ENCODE assay signal across 17 cellular contexts in genomic region chr19:13634658-13635057, GRCh38.
DNase-seq lines count a peak whose midpoint lies in the region; ATAC-seq and TF ChIP-seq lines count a peak whose summit lies in the region.
"Had no signal": no experiment of that assay in that cellular context is flagged by ENCODE, and none has a peak within 500 bp of the region (broad histone marks: within the 10 kb centered on the region; RNA-seq: fewer than 3 reads in every experiment).

No MANE protein-coding gene starts in this region.

- intact Hi-C loops in IMR-90 (cut with micrococcal nuclease) (no loop called here), left cardiac atrium (cut with DNase I) (no loop called here)

- no peak overlapping the region for H2BK15ac ChIP-seq in IMR-90 (ENCODE audit: low read depth, low read length)

- BruUV-seq in IMR-90 (replicated peaks; lab: Mats Ljungman, UMichigan): no TSS peak

- peaks cover 14% of the 10 kb centered on the region for H3K9me3 Mint-ChIP-seq in glutamatergic neuron (ENCODE audit: unreplicated experiment)
- H3K9me3 Mint-ChIP-seq: CD8-positive, alpha-beta T cell had no signal

- no peak for ATAC-seq in IMR-90 (ENCODE audit: low read depth)
- no peak for ATAC-seq in left cardiac atrium
- ATAC-seq: A549; CD8-positive, alpha-beta T cell had no signal

- CTCF ChIA-PET in IMR-90 (lab: Yijun Ruan, JAX): no interaction called here

- no peak overlapping the region for H2BK20ac ChIP-seq in IMR-90 (ENCODE audit: low read depth, low read length)

- no peak overlapping the region for H4K5ac ChIP-seq in IMR-90 (ENCODE audit: low read depth, low read length)

- H3K27ac ChIP-seq in IMR-90 (ENCODE audit: insufficient read depth, low read length): no peak overlapping the region
- H3K27ac ChIP-seq: 22Rv1; A549; BLaER1 treated with 17β-estradiol and CSF1 and Interleukin-3, amounts not matched to agents 10 nM and 100 nM; C4-2B had no signal

- H3K27me3 ChIP-seq in IMR-90 (ENCODE audit: control insufficient read depth, insufficient read depth, low read length): no peaks in the 10 kb centered on the region
- H3K27me3 ChIP-seq: BLaER1 treated with 17β-estradiol and CSF1 and Interleukin-3, amounts not matched to agents 10 nM and 100 nM had no signal

- no peak overlapping the region for H2AK9ac ChIP-seq in IMR-90 (replicated peaks; ENCODE audit: low read depth, low read length, poor library complexity)

- H3K4me3 ChIP-seq in IMR-90 (ENCODE audit: insufficient read depth, low read depth, low read length): no peak overlapping the region
- H3K4me3 ChIP-seq: A549; BLaER1 treated with 17β-estradiol and CSF1 and Interleukin-3, amounts not matched to agents 10 nM and 100 nM had no signal

- peaks cover 16% of the 10 kb centered on the region for H3K27me3 Mint-ChIP-seq in glutamatergic neuron (ENCODE audit: unreplicated experiment)

- H3K56ac ChIP-seq in IMR-90 (ENCODE audit: extremely low read depth, insufficient read depth, low read length): no peak overlapping the region

- no peaks in the 10 kb centered on the region for H4K20me1 ChIP-seq in IMR-90 (ENCODE audit: insufficient read depth, low read length)
- H4K20me1 ChIP-seq: BLaER1 treated with 17β-estradiol and CSF1 and Interleukin-3, amounts not matched to agents 10 nM and 100 nM had no signal

- H3K4me3 Mint-ChIP-seq in glutamatergic neuron (ENCODE audit: unreplicated experiment): no peak overlapping the region
- H3K4me3 Mint-ChIP-seq: B cell; CD4-positive, alpha-beta T cell; CD8-positive, alpha-beta T cell had no signal

- peaks cover 8% of the 10 kb centered on the region for H3K4me1 ChIP-seq in IMR-90 (ENCODE audit: control insufficient read depth, insufficient read depth, low read length)
- H3K4me1 ChIP-seq: Caco-2 had no signal

- no peak for TF ChIP-seq POLR2A in IMR-90 (IDR thresholded peaks at IDR 0.05; ENCODE audit: low read depth, low read length)

- no peaks in the 10 kb centered on the region for H3K36me3 ChIP-seq in IMR-90 (ENCODE audit: control insufficient read depth, insufficient read depth, low read length)
- H3K36me3 ChIP-seq: BLaER1 treated with 17β-estradiol and CSF1 and Interleukin-3, amounts not matched to agents 10 nM and 100 nM had no signal

- no peak overlapping the region for H4K91ac ChIP-seq in IMR-90 (ENCODE audit: insufficient read depth, low read depth, low read length)

- H2BK120ac ChIP-seq in IMR-90 (ENCODE audit: low read depth, low read length): no peak overlapping the region

- no peak overlapping the region for H2BK5ac ChIP-seq in IMR-90 (ENCODE audit: low read depth, low read length, poor library complexity, severe bottlenecking)

- no peak overlapping the region for H2AK5ac ChIP-seq in IMR-90 (ENCODE audit: low read depth, low read length)

- H4K8ac ChIP-seq in IMR-90 (ENCODE audit: low read depth in 2 of 2, low read length in 2 of 2): no peak overlapping the region

- POLR2A ChIA-PET in IMR-90 (lab: Charles Lee; ENCODE audit: unreplicated experiment): no interaction called here

- peaks cover 4% of the 10 kb centered on the region; the same call in 1 of the 2 replicates for H3K9me1 ChIP-seq in IMR-90 (ENCODE audit: insufficient read depth, low read length)

- in situ Hi-C loops in IMR-90 (cut with MboI; ENCODE audit: low sequenced_read_pairs): no loop called here

- no peak overlapping the region for H3K14ac ChIP-seq in IMR-90 (replicated peaks; ENCODE audit: low read depth, low read length)

- peak; percentile 0 for DNase-seq in activated effector memory CD4-positive, alpha-beta T cell treated with anti-CD3 and anti-CD28 coated beads, Interleukin-2, amount 50 U/mL, for 16 hours
- no peak for DNase-seq in activated effector memory CD4-positive, alpha-beta T cell treated with Interleukin-2 at 50 U/mL for 16 hours
- DNase-seq in IMR-90 (no peak), glutamatergic neuron (no peak), left cardiac atrium (no peak), NCI-H2107 (lab: John Stamatoyannopoulos, UW) (no peak)
- DNase-seq: AML-193; Caco-2; Calu3; CD4-positive, alpha-beta T cell; CD8-positive, alpha-beta T cell; GF-D8 had no signal

- H3K4me2 ChIP-seq in IMR-90 (ENCODE audit: low read depth, low read length): no peak overlapping the region
- H3K4me2 ChIP-seq: A549; BLaER1 treated with 17β-estradiol and CSF1 and Interleukin-3, amounts not matched to agents 10 nM and 100 nM had no signal

- no peak overlapping the region for H3K9ac ChIP-seq in IMR-90 (ENCODE audit: low read depth, low read length)
- H3K9ac ChIP-seq: BLaER1 treated with 17β-estradiol and CSF1 and Interleukin-3, amounts not matched to agents 10 nM and 100 nM had no signal

- peaks cover 6% of the 10 kb centered on the region for H3K36me3 Mint-ChIP-seq in glutamatergic neuron (ENCODE audit: unreplicated experiment)
- H3K36me3 Mint-ChIP-seq: CD8-positive, alpha-beta T cell had no signal

- H3K18ac ChIP-seq in IMR-90 (ENCODE audit: low read depth, low read length): no peak overlapping the region

- dilution Hi-C loops in IMR-90 (cut with HindIII; ENCODE audit: low sequenced_read_pairs, unreplicated experiment): no loop called here

- TF ChIP-seq CTCF in IMR-90 (conservative IDR thresholded peaks at IDR 0.05; ENCODE audit: low read depth, low read length): no peak
- TF ChIP-seq CTCF in glutamatergic neuron (IDR thresholded peaks at IDR 0.05; ENCODE audit: partially characterized antibody, unreplicated experiment): no peak

- peaks cover 9% of the 10 kb centered on the region for H3K9me3 ChIP-seq in IMR-90 (ENCODE audit: control insufficient read depth, insufficient read depth, low read length)
- H3K9me3 ChIP-seq: Caco-2 had no signal

- WGBS in IMR-90 (ENCODE audit: extremely low coverage in 2 of 2, insufficient read length in 1 of 2), 2 experiments: 31% methylated on average over 2 of the region's 6 CpGs; no CpG with 5 or more reads in 1 of the 2 experiments

- TF ChIP-seq RAD21 in IMR-90 (IDR thresholded peaks at IDR 0.05; ENCODE audit: low read length): no peak

- H3K79me1 ChIP-seq in IMR-90 (ENCODE audit: low read depth in 1 of 2, low read length in 2 of 2): no peaks in the 10 kb centered on the region; a peak in 1 of 4 replicates

- H3K4ac ChIP-seq in IMR-90 (ENCODE audit: low read depth, low read length): peak overlapping the region; percentile 4; the same call in 1 of the 2 replicates

- no peak overlapping the region for H2AFZ ChIP-seq in IMR-90 (replicated peaks; ENCODE audit: low read length, poor library complexity)

- peaks cover 16% of the 10 kb centered on the region for H3K4me1 Mint-ChIP-seq in glutamatergic neuron (ENCODE audit: low read depth, unreplicated experiment)

- no peak overlapping the region for H3K23ac ChIP-seq in IMR-90 (ENCODE audit: low read depth, low read length)

- peak overlapping the region; percentile 11 for H3K27ac Mint-ChIP-seq in glutamatergic neuron (ENCODE audit: unreplicated experiment)
- H3K27ac Mint-ChIP-seq: B cell; CD4-positive, alpha-beta T cell; CD8-positive, alpha-beta T cell had no signal

TF ChIP-seq in IMR-90, 13 proteins besides CTCF, POLR2A, EP300 and RAD21:
- TF ChIP-seq CHD1 (IDR thresholded peaks at IDR 0.05; ENCODE audit: low read depth, low read length) (no peak), CEBPB (IDR thresholded peaks at IDR 0.05; ENCODE audit: low read depth, low read length) (no peak), ELK1 (IDR thresholded peaks at IDR 0.05; ENCODE audit: borderline replicate concordance, low read depth, low read length) (no peak), MAFK (IDR thresholded peaks at IDR 0.05; ENCODE audit: low read depth, low read length) (no peak), SMC3 (IDR thresholded peaks at IDR 0.05; ENCODE audit: low read depth, low read length) (no peak), RCOR1 (IDR thresholded peaks at IDR 0.05; ENCODE audit: insufficient replicate concordance, low read length) (no peak), BHLHE40 (IDR thresholded peaks at IDR 0.05; ENCODE audit: low read depth, low read length) (no peak), RFX5 (IDR thresholded peaks at IDR 0.05; ENCODE audit: low read depth, low read length) (no peak), MAZ (IDR thresholded peaks at IDR 0.05; ENCODE audit: borderline replicate concordance, low read depth, low read length) (no peak), NFE2L2 (IDR thresholded peaks at IDR 0.05; ENCODE audit: low read depth, low read length) (no peak), FOS (IDR thresholded peaks at IDR 0.05; ENCODE audit: low read depth, low read length) (no peak), MXI1 (IDR thresholded peaks at IDR 0.05; ENCODE audit: borderline replicate concordance, low read depth, low read length) (no peak)
- TF ChIP-seq, protein P1, sequence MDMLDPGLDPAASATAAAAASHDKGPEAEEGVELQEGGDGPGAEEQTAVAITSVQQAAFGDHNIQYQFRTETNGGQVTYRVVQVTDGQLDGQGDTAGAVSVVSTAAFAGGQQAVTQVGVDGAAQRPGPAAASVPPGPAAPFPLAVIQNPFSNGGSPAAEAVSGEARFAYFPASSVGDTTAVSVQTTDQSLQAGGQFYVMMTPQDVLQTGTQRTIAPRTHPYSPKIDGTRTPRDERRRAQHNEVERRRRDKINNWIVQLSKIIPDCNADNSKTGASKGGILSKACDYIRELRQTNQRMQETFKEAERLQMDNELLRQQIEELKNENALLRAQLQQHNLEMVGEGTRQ (IDR thresholded peaks at IDR 0.05; ENCODE audit: low read depth, low read length): no peak
TF ChIP-seq in IMR-90: peak in this region for 0.
